ENCODE assay signal across 9 cellular contexts in genomic region chr3:146166450-146167222, GRCh38. TPM values are rescaled to one million over a fixed set of nuclear protein-coding genes. Genes with fewer than 3 reads are reported as not detected.
DNase-seq lines count a peak whose midpoint lies in the region; ATAC-seq lines count a peak whose summit lies in the region.
"Had no signal": no experiment of that assay in that cellular context is flagged by ENCODE, and none has a peak within 500 bp of the region (broad histone marks: within the 10 kb centered on the region; RNA-seq: fewer than 3 reads in every experiment).

No MANE protein-coding gene starts in this region.

- DNase-seq in NCI-H446 (lab: John Stamatoyannopoulos, UW) (peak; percentile 50 to 76), epithelial cell of prostate (ENCODE audit: low read depth, low spot score) (peak; percentile 41), substantia nigra (lab: John Stamatoyannopoulos, UW) (no peak), SHP77 (lab: John Stamatoyannopoulos, UW) (no peak)

- H3K27ac ChIP-seq in ACC112 (ENCODE audit: low read depth, low read length) (peak overlapping the region; percentile 97), epithelial cell of prostate (peak overlapping the region; percentile 76), mesodermal cell (ENCODE audit: low read depth, low read length, severe bottlenecking) (peak overlapping the region; percentile 63), substantia nigra (ENCODE audit: low read depth, low read length, poor library complexity, severe bottlenecking) (no peak overlapping the region)

- WGBS in mesodermal cell (ENCODE audit: insufficient coverage in 2 of 2), 2 experiments: 82 to 100% methylated on average over 3 to 4 of the region's 8 CpGs

- peaks cover 3% of the 10 kb centered on the region for H3K9me3 ChIP-seq in mesodermal cell (ENCODE audit: control insufficient read depth, low read length)

- H3K4me3 ChIP-seq in ACC112 (ENCODE audit: low read depth, low read length) (peak overlapping the region; percentile 53), mesodermal cell (ENCODE audit: extremely low read depth, insufficient read depth, low read length, poor library complexity, severe bottlenecking) (no peak overlapping the region)
- H3K4me3 ChIP-seq: GM12878 had no signal

- peaks cover 59% of the 10 kb centered on the region for H3K4me1 ChIP-seq in ACC112 (ENCODE audit: control insufficient read depth, insufficient read depth, low read length, unreplicated experiment)
- peaks cover 7% of the 10 kb centered on the region for H3K4me1 ChIP-seq in mesodermal cell (ENCODE audit: control insufficient read depth, insufficient read depth, low read length, poor library complexity, severe bottlenecking)

- H2AFZ ChIP-seq in ACC112 (ENCODE audit: low read length, unreplicated experiment): peak overlapping the region; percentile 89

- peaks cover 18% of the 10 kb centered on the region for H3K79me2 ChIP-seq in ACC112 (ENCODE audit: control insufficient read depth, insufficient read depth, low read length, unreplicated experiment)

- ATAC-seq in GM21529 (IDR thresholded peaks at IDR 0.05; ENCODE audit: unreplicated experiment) (no peak), HG02840 (IDR thresholded peaks at IDR 0.05; ENCODE audit: low FRiP score, unreplicated experiment) (no peak)
- ATAC-seq: GM12878 had no signal

- H3K27me3 ChIP-seq in ACC112 (ENCODE audit: insufficient read depth, low read length): no peaks in the 10 kb centered on the region

- H3K36me3 ChIP-seq in ACC112 (ENCODE audit: insufficient read depth, low read length) (no peaks in the 10 kb centered on the region), mesodermal cell (ENCODE audit: control insufficient read depth, insufficient read depth, low read length) (no peaks in the 10 kb centered on the region)

RNA-seq across cellular contexts. Expression of gene PLOD2, which starts 5.7 kb away (rescaled TPM):
- polyA plus RNA-seq in mesodermal cell (2013, experiment 1 of 2): 36.9 TPM
- polyA plus RNA-seq in mesodermal cell (2013, experiment 2 of 2): 42.3 TPM

Comparison
In these comparisons a context has a peak if more than half of its experiments do, and no peak if none do; other contexts are left out.
1. DNase-seq: peak in NCI-H446 (2 of 2) and epithelial cell of prostate (single experiment); none in substantia nigra (0 of 49) and SHP77 (0 of 2).